In genomic region chr11:62861564-62862192, GRCh38 we compare ENCODE assay signal across 11 cellular contexts. TPM values are rescaled to one million over a fixed set of nuclear protein-coding genes. Genes with fewer than 3 reads are reported as not detected.
A peak's percentile ranks its signal among the peaks of the same experiment; 100 is the strongest.
DNase-seq lines count a peak whose midpoint lies in the region; ATAC-seq, FAIRE-seq and TF ChIP-seq lines count a peak whose summit lies in the region.
"Not testable (repeated sequence)": the region's sequence is repeated elsewhere in the genome, so short reads cannot be mapped to it uniquely, and the experiment has no call there.
"Had no signal": no experiment of that assay in that cellular context is flagged by ENCODE, and none has a peak within 500 bp of the region (broad histone marks: within the 10 kb centered on the region; RNA-seq: fewer than 3 reads in every experiment).

No MANE protein-coding gene starts in this region.

- FAIRE-seq in HepG2 (lab: Jason Lieb, UNC): not testable (repeated sequence)

- RAD21 ChIA-PET in HCT116 (lab: Charles Lee; ENCODE audit: low non-redundant PET in 1 of 2, low total read pairs in 2 of 2, uncharacterized antibody in 2 of 2, unreplicated experiment in 2 of 2): interaction anchor here (0.7 kb wide), 2 partner anchors 106 to 166 kb away, joined by 4 to 5 read pairs; no protein-coding TSS in a partner anchor

- in situ Hi-C loops in HepG2 (cut with HindIII; ENCODE audit: extremely low pct_ligation_motif_present, low pct_unique_long_range_greater_than_20kb): not testable (repeated sequence)

- H3K9me3 Mint-ChIP-seq in activated CD8-positive, alpha-beta T cell treated with anti-CD3 and anti-CD28 coated beads, Interleukin-2, amount 10 ng/mL, durations not matched to agents 7 days and 5 days (ENCODE audit: insufficient read depth): not testable (repeated sequence)

- peaks cover 98% of the 10 kb centered on the region for H3K79me2 ChIP-seq in HCT116 (ENCODE audit: insufficient read depth, low read length)
- peaks cover 96% of the 10 kb centered on the region for H3K79me2 ChIP-seq in SU-DHL-6 (ENCODE audit: insufficient read depth, low read length)
- peaks cover 64% of the 10 kb centered on the region for H3K79me2 ChIP-seq in HepG2 (ENCODE audit: insufficient read depth, low read length)

- not testable (repeated sequence) for TF ChIP-seq CTCF in HCT116 (IDR thresholded peaks at IDR 0.05 in 2 of 3, conservative IDR thresholded peaks at IDR 0.05 in 1 of 3; ENCODE audit: borderline replicate concordance in 1 of 3, insufficient read depth in 1 of 3, low read depth in 2 of 3, low read length in 2 of 3); SU-DHL-6 (IDR thresholded peaks at IDR 0.05; ENCODE audit: insufficient read depth, low read length, poor library complexity, severe bottlenecking); HepG2 (CRISPR knock-in tag; IDR thresholded peaks at IDR 0.05); prostate gland (IDR thresholded peaks at IDR 0.05)

- H3K4me3 Mint-ChIP-seq in activated CD8-positive, alpha-beta T cell treated with anti-CD3 and anti-CD28 coated beads, Interleukin-2, amount 10 ng/mL, durations not matched to agents 7 days and 5 days: not testable (repeated sequence)

- BruUV-seq in HCT116 (replicated peaks; lab: Mats Ljungman, UMichigan); HepG2 (replicated peaks; lab: Mats Ljungman, UMichigan): not testable (repeated sequence)

- intact Hi-C loops in HCT116 (cut with micrococcal nuclease) (loop anchor here (1.0 to 2.0 kb wide), 2 partner anchors 75 to 129 kb away; no protein-coding TSS in a partner anchor), HepG2 (cut with micrococcal nuclease; ENCODE audit: unreplicated experiment) (loop anchor here (1.0 to 5.0 kb wide), 2 partner anchors 75 to 129 kb away; no protein-coding TSS in a partner anchor), prostate gland (cut with DNase I) (loop anchor here (2.0 to 10.0 kb wide), 2 partner anchors 75 to 467 kb away; partner anchors contain the start of gene TMEM179B)

- not testable (repeated sequence) for H3K27me3 Mint-ChIP-seq in activated CD8-positive, alpha-beta T cell treated with anti-CD3 and anti-CD28 coated beads, Interleukin-2, amount 10 ng/mL, durations not matched to agents 7 days and 5 days (ENCODE audit: low read depth)

- H2AFZ ChIP-seq in HCT116 (ENCODE audit: low read depth, low read length, poor library complexity, severe bottlenecking); SU-DHL-6 (ENCODE audit: low read depth, low read length, severe bottlenecking); HepG2 (ENCODE audit: low read length): not testable (repeated sequence)

- H3K4me2 ChIP-seq in BLaER1 (peak overlapping the region; percentile 42), HCT116 (ENCODE audit: low read length) (peak overlapping the region; percentile 42), SU-DHL-6 (ENCODE audit: low read depth, low read length, poor library complexity, severe bottlenecking) (peak overlapping the region; percentile 99), HepG2 (ENCODE audit: low read depth, low read length) (peak overlapping the region; percentile 47; the same call in 1 of the 2 replicates)

- H3K9ac ChIP-seq in BLaER1 (peak overlapping the region; percentile 53), SU-DHL-6 (ENCODE audit: low read length) (peak overlapping the region; percentile 29), endocrine pancreas (ENCODE audit: control insufficient read depth, insufficient read depth, low read length) (peak overlapping the region; percentile 11), HepG2 (ENCODE audit: insufficient read depth, low read depth, low read length) (0 out of 2 replicates have a peak overlapping the region, but pooled peaks have one; percentile 44)
- H3K9ac ChIP-seq in HCT116 (ENCODE audit: low read length): not testable (repeated sequence)

- H3K4me3 ChIP-seq in BLaER1; HCT116 (replicated peaks in 1 of 2; ENCODE audit: low read depth in 1 of 2, low read length in 2 of 2); SU-DHL-6 (ENCODE audit: insufficient read depth, low read length, poor library complexity, severe bottlenecking); endocrine pancreas (ENCODE audit: control insufficient read depth, insufficient read depth, low read length); HepG2 (replicated peaks in 1 of 3; ENCODE audit: insufficient read depth in 1 of 3, low read depth in 2 of 3, low read length in 3 of 3); prostate gland: not testable (repeated sequence)

- ATAC-seq in HCT116; activated CD8-positive, alpha-beta T cell treated with anti-CD3 and anti-CD28 coated beads, Interleukin-2, amount 10 ng/mL, durations not matched to agents 7 days and 5 days; HepG2: not testable (repeated sequence)

- peaks cover 52% of the 10 kb centered on the region for H3K4me1 ChIP-seq in BLaER1
- peaks cover 25 to 34% of the 10 kb centered on the region in 2 experiments for H3K4me1 ChIP-seq in HCT116 (ENCODE audit: control insufficient read depth in 1 of 2, insufficient read depth in 2 of 2, low read length in 2 of 2)
- not testable (repeated sequence) for H3K4me1 ChIP-seq in endocrine pancreas (ENCODE audit: control insufficient read depth, insufficient read depth, low read length)
- H3K4me1 ChIP-seq in HepG2 (ENCODE audit: insufficient read depth, low read length): peaks cover 67% of the 10 kb centered on the region
- H3K4me1 ChIP-seq in prostate gland (replicated peaks): peaks cover 16% of the 10 kb centered on the region

- H3K9me3 ChIP-seq in BLaER1; HCT116 (ENCODE audit: control insufficient read depth in 1 of 2, insufficient read depth in 1 of 2, low read depth in 1 of 2, low read length in 2 of 2); SU-DHL-6 (ENCODE audit: insufficient read depth, low read length); endocrine pancreas (ENCODE audit: control insufficient read depth, low read length); HepG2 (ENCODE audit: low read length); prostate gland: not testable (repeated sequence)

- peak overlapping the region; percentile 60 for H3K27ac Mint-ChIP-seq in activated CD8-positive, alpha-beta T cell treated with anti-CD3 and anti-CD28 coated beads, Interleukin-2, amount 10 ng/mL, durations not matched to agents 7 days and 5 days

- H3K27me3 ChIP-seq in BLaER1; HCT116 (ENCODE audit: insufficient read depth, low read length); SU-DHL-6 (ENCODE audit: low read length); endocrine pancreas (ENCODE audit: control insufficient read depth, insufficient read depth, low read length); HepG2 (ENCODE audit: control insufficient read depth in 1 of 2, insufficient read depth in 2 of 2, low read length in 2 of 2); prostate gland (replicated peaks; ENCODE audit: insufficient read depth): not testable (repeated sequence)

- not testable (repeated sequence) for TF ChIP-seq RAD21 in HCT116 (IDR thresholded peaks at IDR 0.05; ENCODE audit: low read depth); HepG2 (CRISPR knock-in tag; IDR thresholded peaks at IDR 0.05)

- H3K9me2 ChIP-seq in HCT116 (ENCODE audit: insufficient read depth); SU-DHL-6 (replicated peaks; ENCODE audit: insufficient read depth, low read length): not testable (repeated sequence)

- 94% methylated on average over 16 of the region's 16 CpGs for WGBS in HepG2 (ENCODE audit: low lambda C conversion rate)
- 91% methylated on average over 16 of the region's 16 CpGs for WGBS in prostate gland

- POLR2A ChIA-PET in HCT116 (lab: Charles Lee): interaction anchor here (0.7 to 4.9 kb wide), 7 partner anchors 8 to 197 kb away, joined by 3 to 49 read pairs (median 5); partner anchors contain the start of genes C11orf98, STX5, TEX54 and WDR74
- POLR2A ChIA-PET in activated CD8-positive, alpha-beta T cell treated with anti-CD3 and anti-CD28 coated beads, Interleukin-2, amount 10 ng/mL, durations not matched to agents 7 days and 5 days (lab: Charles Lee): interaction anchor here (0.7 to 5.9 kb wide), 6 partner anchors 10 to 75 kb away, joined by 3 to 68 read pairs (median 4); partner anchors contain the start of genes SLC3A2, TMEM179B and WDR74
- POLR2A ChIA-PET in HepG2 (lab: Yijun Ruan, JAX): interaction anchor here (0.9 to 2.4 kb wide), 11 partner anchors 10 to 197 kb away, joined by 3 to 39 read pairs (median 5); partner anchors contain the start of genes C11orf98, CSKMT, LBHD1 and SLC3A2

- H3K27ac ChIP-seq in BLaER1: peak overlapping the region; percentile 20
- peak overlapping the region; percentile 44 for H3K27ac ChIP-seq in HCT116 (ENCODE audit: low read depth, low read length)
- peak overlapping the region; percentile 73 for H3K27ac ChIP-seq in SU-DHL-6 (ENCODE audit: low read depth, low read length)
- H3K27ac ChIP-seq in HepG2 (ENCODE audit: extremely low read length, insufficient read depth, low read length): peak overlapping the region; percentile 59
- H3K27ac ChIP-seq in prostate gland: peak overlapping the region; percentile 59 to 75

- TF ChIP-seq EP300 in HepG2 (IDR thresholded peaks at IDR 0.05; ENCODE audit: low read depth in 2 of 2, low read length in 2 of 2); HepG2 (CRISPR knock-in tag; IDR thresholded peaks at IDR 0.05; ENCODE audit: borderline replicate concordance): not testable (repeated sequence)

- CTCF ChIA-PET in HCT116 (lab: Charles Lee) (interaction anchor here (0.7 to 1.6 kb wide), 5 partner anchors 11 to 134 kb away, joined by 3 to 8 read pairs (median 5); partner anchors contain the start of genes HNRNPUL2 and TTC9C), HepG2 (lab: Yijun Ruan, JAX; ENCODE audit: low intra/inter-chr PET ratio, low total read pairs) (interaction anchor here (3.0 kb wide), 1 partner anchor 75 kb away, joined by 25 read pairs; the partner anchor contains the start of gene TMEM179B)
- CTCF ChIA-PET in activated CD8-positive, alpha-beta T cell treated with anti-CD3 and anti-CD28 coated beads, Interleukin-2, amount 10 ng/mL, durations not matched to agents 7 days and 5 days (lab: Charles Lee): interaction anchor here (0.7 to 5.0 kb wide), 13 partner anchors 13 to 437 kb away, joined by 3 to 80 read pairs (median 4); partner anchors contain the start of genes HNRNPUL2, NXF1, POLR2G and SLC3A2

- H3K36me3 Mint-ChIP-seq in activated CD8-positive, alpha-beta T cell treated with anti-CD3 and anti-CD28 coated beads, Interleukin-2, amount 10 ng/mL, durations not matched to agents 7 days and 5 days (ENCODE audit: low read depth): not testable (repeated sequence)

- TF ChIP-seq POLR2A in HCT116 (IDR thresholded peaks at IDR 0.05; ENCODE audit: borderline replicate concordance, extremely low read depth, insufficient read depth, insufficient read length); HepG2 (IDR thresholded peaks at IDR 0.05; ENCODE audit: insufficient read depth in 1 of 2, low read depth in 2 of 2, low read length in 2 of 2); prostate gland (IDR thresholded peaks at IDR 0.05): not testable (repeated sequence)

- H3K4me1 Mint-ChIP-seq in activated CD8-positive, alpha-beta T cell treated with anti-CD3 and anti-CD28 coated beads, Interleukin-2, amount 10 ng/mL, durations not matched to agents 7 days and 5 days (ENCODE audit: low read depth): peaks cover 57% of the 10 kb centered on the region

- not testable (repeated sequence) for DNase-seq in HCT116 (ENCODE audit: low read depth, low spot score); activated CD8-positive, alpha-beta T cell treated with anti-CD3 and anti-CD28 coated beads, Interleukin-2, amount 10 ng/mL, durations not matched to agents 7 days and 5 days; HepG2 (ENCODE audit: low spot score); prostate gland (ENCODE audit: low spot score)
- peak; percentile 51 for DNase-seq in NCI-H2171 treated with DMSO at 0.1 percent for 48 hours (lab: John Stamatoyannopoulos, UW)

- H3K36me3 ChIP-seq in BLaER1 (peaks cover 33% of the 10 kb centered on the region; the same call in 1 of the 2 replicates), HCT116 (ENCODE audit: control insufficient read depth in 1 of 2, insufficient read depth in 2 of 2, low read length in 2 of 2) (peaks cover 0 to 21% of the 10 kb centered on the region in 2 experiments; a peak in 3 of 4 replicates), HepG2 (replicated peaks in 1 of 2; ENCODE audit: control insufficient read depth in 1 of 2, insufficient read depth in 2 of 2, low read length in 2 of 2) (peaks cover 4 to 10% of the 10 kb centered on the region in 2 experiments; a peak in 3 of 5 replicates)
- not testable (repeated sequence) for H3K36me3 ChIP-seq in SU-DHL-6 (ENCODE audit: low read length); endocrine pancreas (ENCODE audit: control insufficient read depth, insufficient read depth, low read length); prostate gland

- peaks cover 32% of the 10 kb centered on the region for H4K20me1 ChIP-seq in BLaER1
- not testable (repeated sequence) for H4K20me1 ChIP-seq in HCT116 (ENCODE audit: insufficient read depth); SU-DHL-6 (ENCODE audit: low read depth, low read length); HepG2 (ENCODE audit: insufficient read depth, low read length)

- H3F3A ChIP-seq in SU-DHL-6 (ENCODE audit: insufficient read depth): peaks cover 26% of the 10 kb centered on the region

RNA-seq across cellular contexts. Expression of gene SLC3A2, which starts 19.0 kb away (rescaled TPM):
- total RNA-seq in HCT116 (2021; ENCODE audit: unreplicated experiment) (418 TPM), HepG2 (2016; rRNA removed; fragmentation: Illumina TruSeq; extraction: Trizol) (94.8 and 213 TPM in 2 replicates), prostate gland (100 to 1,000 TPM; 158 to 235 TPM)
- 519 and 571 TPM in 2 replicates for polyA plus RNA-seq in HCT116 (2012)
- 100 to 1,000 TPM; 190 to 202 TPM for total RNA-seq in activated CD8-positive, alpha-beta T cell treated with anti-CD3 and anti-CD28 coated beads, Interleukin-2, amount 10 ng/mL, durations not matched to agents 7 days and 5 days
- 38.0 and 39.9 TPM in 2 replicates for total RNA-seq in HepG2 (2016; cell fraction: cytosol; rRNA removed; fragmentation: Illumina TruSeq; extraction: Trizol; ENCODE audit: low read depth)
- 86.4 and 215 TPM in 2 replicates for total RNA-seq in HepG2 (2016; cell fraction: insoluble cytoplasmic fraction; rRNA removed; fragmentation: Illumina TruSeq; extraction: Trizol)
- 38.3 and 41.7 TPM in 2 replicates for total RNA-seq in HepG2 (2016; cell fraction: membrane; rRNA removed; fragmentation: Illumina TruSeq; extraction: Trizol)
- total RNA-seq in HepG2 (2016; cell fraction: nucleus; rRNA removed; fragmentation: Illumina TruSeq; extraction: Trizol): 205 and 227 TPM in 2 replicates
- 225 and 226 TPM in 2 replicates for polyA plus RNA-seq in HepG2 (2011; rRNA removed)
- 197 and 232 TPM in 2 replicates for polyA plus RNA-seq in HepG2 (2011; cell fraction: cytosol; rRNA removed)
- polyA plus RNA-seq in HepG2 (2011; cell fraction: nucleus; rRNA removed): 387 TPM in 2 replicates
- polyA plus RNA-seq in HepG2 (2012): 155 and 209 TPM in 2 replicates
- polyA plus RNA-seq in HepG2 (2016; cell fraction: cytosol; fragmentation: Illumina TruSeq; extraction: Trizol; ENCODE audit: low read depth): 14.6 and 16.2 TPM in 2 replicates
- polyA plus RNA-seq in HepG2 (2016; cell fraction: insoluble cytoplasmic fraction; fragmentation: Illumina TruSeq; extraction: Trizol; ENCODE audit: low read depth): 86.8 and 89.1 TPM in 2 replicates
- polyA plus RNA-seq in HepG2 (2016; cell fraction: membrane; fragmentation: Illumina TruSeq; extraction: Trizol; ENCODE audit: low read depth): 14.4 and 19.1 TPM in 2 replicates
- polyA plus RNA-seq in HepG2 (2016; cell fraction: nucleus; fragmentation: Illumina TruSeq; extraction: Trizol; ENCODE audit: insufficient read depth, low read depth): 322 and 351 TPM in 2 replicates
- polyA minus RNA-seq in HepG2 (2011; rRNA and poly(A)+ RNA removed; ENCODE audit: low replicate concordance): 232 and 734 TPM in 2 replicates
- 189 and 204 TPM in 2 replicates for polyA minus RNA-seq in HepG2 (2011; cell fraction: cytosol; rRNA and poly(A)+ RNA removed)
- polyA minus RNA-seq in HepG2 (2011; cell fraction: nucleus; rRNA and poly(A)+ RNA removed): 166 and 194 TPM in 2 replicates

RNA-seq across cellular contexts. Expression of gene WDR74, which starts 22.3 kb away (rescaled TPM):
- total RNA-seq in HCT116 (2021; ENCODE audit: unreplicated experiment) (111 TPM), HepG2 (2016; rRNA removed; fragmentation: Illumina TruSeq; extraction: Trizol) (68.4 and 83.3 TPM in 2 replicates), prostate gland (10 to 100 TPM; 44.5 to 46.1 TPM)
- polyA plus RNA-seq in HCT116 (2012): 113 and 122 TPM in 2 replicates
- 10 to 100 TPM; 66.0 to 66.9 TPM for total RNA-seq in activated CD8-positive, alpha-beta T cell treated with anti-CD3 and anti-CD28 coated beads, Interleukin-2, amount 10 ng/mL, durations not matched to agents 7 days and 5 days
- total RNA-seq in HepG2 (2016; cell fraction: cytosol; rRNA removed; fragmentation: Illumina TruSeq; extraction: Trizol; ENCODE audit: low read depth): 73.1 and 74.3 TPM in 2 replicates
- total RNA-seq in HepG2 (2016; cell fraction: insoluble cytoplasmic fraction; rRNA removed; fragmentation: Illumina TruSeq; extraction: Trizol): 64.4 and 81.2 TPM in 2 replicates
- 35.8 and 38.0 TPM in 2 replicates for total RNA-seq in HepG2 (2016; cell fraction: membrane; rRNA removed; fragmentation: Illumina TruSeq; extraction: Trizol)
- total RNA-seq in HepG2 (2016; cell fraction: nucleus; rRNA removed; fragmentation: Illumina TruSeq; extraction: Trizol): 65.9 and 69.3 TPM in 2 replicates
- polyA plus RNA-seq in HepG2 (2011; rRNA removed): 77.0 and 84.6 TPM in 2 replicates
- 65.2 and 92.4 TPM in 2 replicates for polyA plus RNA-seq in HepG2 (2011; cell fraction: cytosol; rRNA removed)
- 200 and 217 TPM in 2 replicates for polyA plus RNA-seq in HepG2 (2011; cell fraction: nucleus; rRNA removed)
- 46.6 and 65.2 TPM in 2 replicates for polyA plus RNA-seq in HepG2 (2012)
- polyA plus RNA-seq in HepG2 (2016; cell fraction: cytosol; fragmentation: Illumina TruSeq; extraction: Trizol; ENCODE audit: low read depth): 14.6 and 16.3 TPM in 2 replicates
- 58.9 and 67.1 TPM in 2 replicates for polyA plus RNA-seq in HepG2 (2016; cell fraction: insoluble cytoplasmic fraction; fragmentation: Illumina TruSeq; extraction: Trizol; ENCODE audit: low read depth)
- 19.3 and 20.8 TPM in 2 replicates for polyA plus RNA-seq in HepG2 (2016; cell fraction: membrane; fragmentation: Illumina TruSeq; extraction: Trizol; ENCODE audit: low read depth)
- 134 and 146 TPM in 2 replicates for polyA plus RNA-seq in HepG2 (2016; cell fraction: nucleus; fragmentation: Illumina TruSeq; extraction: Trizol; ENCODE audit: insufficient read depth, low read depth)
- polyA minus RNA-seq in HepG2 (2011; rRNA and poly(A)+ RNA removed; ENCODE audit: low replicate concordance): 110 and 251 TPM in 2 replicates
- polyA minus RNA-seq in HepG2 (2011; cell fraction: cytosol; rRNA and poly(A)+ RNA removed): 31.0 and 38.8 TPM in 2 replicates
- 217 and 271 TPM in 2 replicates for polyA minus RNA-seq in HepG2 (2011; cell fraction: nucleus; rRNA and poly(A)+ RNA removed)

RNA-seq across cellular contexts. Expression of gene TEX54, which starts 29.0 kb away (rescaled TPM):
- not detected for total RNA-seq in HCT116 (2021; ENCODE audit: unreplicated experiment)
- 0.22 and 0.64 TPM in 2 replicates for polyA plus RNA-seq in HCT116 (2012)
- not detected for total RNA-seq in activated CD8-positive, alpha-beta T cell treated with anti-CD3 and anti-CD28 coated beads, Interleukin-2, amount 10 ng/mL, durations not matched to agents 7 days and 5 days
- total RNA-seq in HepG2 (2016; rRNA removed; fragmentation: Illumina TruSeq; extraction: Trizol): not detected in 2 replicates
- total RNA-seq in HepG2 (2016; cell fraction: cytosol; rRNA removed; fragmentation: Illumina TruSeq; extraction: Trizol; ENCODE audit: low read depth): not detected in 2 replicates
- total RNA-seq in HepG2 (2016; cell fraction: insoluble cytoplasmic fraction; rRNA removed; fragmentation: Illumina TruSeq; extraction: Trizol): not detected in 2 replicates
- total RNA-seq in HepG2 (2016; cell fraction: membrane; rRNA removed; fragmentation: Illumina TruSeq; extraction: Trizol): not detected in 2 replicates
- not detected in 2 replicates for total RNA-seq in HepG2 (2016; cell fraction: nucleus; rRNA removed; fragmentation: Illumina TruSeq; extraction: Trizol)
- not detected in 2 replicates for polyA plus RNA-seq in HepG2 (2011; rRNA removed)
- not detected in 2 replicates for polyA plus RNA-seq in HepG2 (2011; cell fraction: cytosol; rRNA removed)
- polyA plus RNA-seq in HepG2 (2011; cell fraction: nucleus; rRNA removed): not detected in 2 replicates
- polyA plus RNA-seq in HepG2 (2012): 0.55 TPM in 1 of 2 replicates, not detected in the other
- not detected in 2 replicates for polyA plus RNA-seq in HepG2 (2016; cell fraction: cytosol; fragmentation: Illumina TruSeq; extraction: Trizol; ENCODE audit: low read depth)
- polyA plus RNA-seq in HepG2 (2016; cell fraction: insoluble cytoplasmic fraction; fragmentation: Illumina TruSeq; extraction: Trizol; ENCODE audit: low read depth): not detected in 2 replicates
- polyA plus RNA-seq in HepG2 (2016; cell fraction: membrane; fragmentation: Illumina TruSeq; extraction: Trizol; ENCODE audit: low read depth): not detected in 2 replicates
- polyA plus RNA-seq in HepG2 (2016; cell fraction: nucleus; fragmentation: Illumina TruSeq; extraction: Trizol; ENCODE audit: insufficient read depth, low read depth): not detected in 2 replicates
- polyA minus RNA-seq in HepG2 (2011; rRNA and poly(A)+ RNA removed; ENCODE audit: low replicate concordance): not detected in 2 replicates
- polyA minus RNA-seq in HepG2 (2011; cell fraction: cytosol; rRNA and poly(A)+ RNA removed): not detected in 2 replicates
- not detected in 2 replicates for polyA minus RNA-seq in HepG2 (2011; cell fraction: nucleus; rRNA and poly(A)+ RNA removed)
- not detected for total RNA-seq in prostate gland
- total RNA-seq: Calu3; CD4-positive, CD25-positive, alpha-beta regulatory T cell; Peyer's patch had no signal

RNA-seq across cellular contexts. Expression of gene STX5, which starts 29.8 kb away (rescaled TPM):
- total RNA-seq in HCT116 (2021; ENCODE audit: unreplicated experiment): 29.5 TPM
- 38.0 and 43.6 TPM in 2 replicates for polyA plus RNA-seq in HCT116 (2012)
- 10 to 100 TPM; 30.4 to 32.7 TPM for total RNA-seq in activated CD8-positive, alpha-beta T cell treated with anti-CD3 and anti-CD28 coated beads, Interleukin-2, amount 10 ng/mL, durations not matched to agents 7 days and 5 days
- total RNA-seq in HepG2 (2016; rRNA removed; fragmentation: Illumina TruSeq; extraction: Trizol): 26.9 and 29.2 TPM in 2 replicates
- total RNA-seq in HepG2 (2016; cell fraction: cytosol; rRNA removed; fragmentation: Illumina TruSeq; extraction: Trizol; ENCODE audit: low read depth): 11.5 and 13.1 TPM in 2 replicates
- 28.7 and 31.4 TPM in 2 replicates for total RNA-seq in HepG2 (2016; cell fraction: insoluble cytoplasmic fraction; rRNA removed; fragmentation: Illumina TruSeq; extraction: Trizol)
- 21.4 and 25.5 TPM in 2 replicates for total RNA-seq in HepG2 (2016; cell fraction: membrane; rRNA removed; fragmentation: Illumina TruSeq; extraction: Trizol)
- total RNA-seq in HepG2 (2016; cell fraction: nucleus; rRNA removed; fragmentation: Illumina TruSeq; extraction: Trizol): 19.8 and 21.0 TPM in 2 replicates
- polyA plus RNA-seq in HepG2 (2011; rRNA removed): 30.0 and 36.6 TPM in 2 replicates
- 40.4 and 44.3 TPM in 2 replicates for polyA plus RNA-seq in HepG2 (2011; cell fraction: cytosol; rRNA removed)
- polyA plus RNA-seq in HepG2 (2011; cell fraction: nucleus; rRNA removed): 58.1 and 64.7 TPM in 2 replicates
- polyA plus RNA-seq in HepG2 (2012): 34.4 and 38.4 TPM in 2 replicates
- polyA plus RNA-seq in HepG2 (2016; cell fraction: cytosol; fragmentation: Illumina TruSeq; extraction: Trizol; ENCODE audit: low read depth): 16.7 and 21.3 TPM in 2 replicates
- 46.7 and 47.9 TPM in 2 replicates for polyA plus RNA-seq in HepG2 (2016; cell fraction: insoluble cytoplasmic fraction; fragmentation: Illumina TruSeq; extraction: Trizol; ENCODE audit: low read depth)
- 24.0 and 30.0 TPM in 2 replicates for polyA plus RNA-seq in HepG2 (2016; cell fraction: membrane; fragmentation: Illumina TruSeq; extraction: Trizol; ENCODE audit: low read depth)
- 28.2 and 33.5 TPM in 2 replicates for polyA plus RNA-seq in HepG2 (2016; cell fraction: nucleus; fragmentation: Illumina TruSeq; extraction: Trizol; ENCODE audit: insufficient read depth, low read depth)
- polyA minus RNA-seq in HepG2 (2011; rRNA and poly(A)+ RNA removed; ENCODE audit: low replicate concordance): 75.1 and 110 TPM in 2 replicates
- 15.7 and 21.4 TPM in 2 replicates for polyA minus RNA-seq in HepG2 (2011; cell fraction: cytosol; rRNA and poly(A)+ RNA removed)
- 39.8 and 49.6 TPM in 2 replicates for polyA minus RNA-seq in HepG2 (2011; cell fraction: nucleus; rRNA and poly(A)+ RNA removed)
- 10 to 100 TPM; 34.5 to 57.5 TPM for total RNA-seq in prostate gland

RNA-seq across cellular contexts. Expression of gene NXF1, which starts 56.4 kb away (rescaled TPM):
- total RNA-seq in HCT116 (2021; ENCODE audit: unreplicated experiment): 55.5 TPM
- polyA plus RNA-seq in HCT116 (2012): 49.2 and 53.3 TPM in 2 replicates
- 100 to 1,000 TPM; 110 to 111 TPM for total RNA-seq in activated CD8-positive, alpha-beta T cell treated with anti-CD3 and anti-CD28 coated beads, Interleukin-2, amount 10 ng/mL, durations not matched to agents 7 days and 5 days
- 26.2 and 30.9 TPM in 2 replicates for total RNA-seq in HepG2 (2016; rRNA removed; fragmentation: Illumina TruSeq; extraction: Trizol)
- total RNA-seq in HepG2 (2016; cell fraction: cytosol; rRNA removed; fragmentation: Illumina TruSeq; extraction: Trizol; ENCODE audit: low read depth): 6.3 and 6.4 TPM in 2 replicates
- total RNA-seq in HepG2 (2016; cell fraction: insoluble cytoplasmic fraction; rRNA removed; fragmentation: Illumina TruSeq; extraction: Trizol): 26.3 and 28.4 TPM in 2 replicates
- 7.6 and 10.4 TPM in 2 replicates for total RNA-seq in HepG2 (2016; cell fraction: membrane; rRNA removed; fragmentation: Illumina TruSeq; extraction: Trizol)
- 34.7 and 37.1 TPM in 2 replicates for total RNA-seq in HepG2 (2016; cell fraction: nucleus; rRNA removed; fragmentation: Illumina TruSeq; extraction: Trizol)
- 30.4 and 39.7 TPM in 2 replicates for polyA plus RNA-seq in HepG2 (2011; rRNA removed)
- polyA plus RNA-seq in HepG2 (2011; cell fraction: cytosol; rRNA removed): 18.7 and 20.6 TPM in 2 replicates
- 353 and 401 TPM in 2 replicates for polyA plus RNA-seq in HepG2 (2011; cell fraction: nucleus; rRNA removed)
- polyA plus RNA-seq in HepG2 (2012): 36.2 and 63.4 TPM in 2 replicates
- 5.1 and 5.2 TPM in 2 replicates for polyA plus RNA-seq in HepG2 (2016; cell fraction: cytosol; fragmentation: Illumina TruSeq; extraction: Trizol; ENCODE audit: low read depth)
- 49.2 and 51.6 TPM in 2 replicates for polyA plus RNA-seq in HepG2 (2016; cell fraction: insoluble cytoplasmic fraction; fragmentation: Illumina TruSeq; extraction: Trizol; ENCODE audit: low read depth)
- 10.3 and 10.6 TPM in 2 replicates for polyA plus RNA-seq in HepG2 (2016; cell fraction: membrane; fragmentation: Illumina TruSeq; extraction: Trizol; ENCODE audit: low read depth)
- 134 and 143 TPM in 2 replicates for polyA plus RNA-seq in HepG2 (2016; cell fraction: nucleus; fragmentation: Illumina TruSeq; extraction: Trizol; ENCODE audit: insufficient read depth, low read depth)
- 24.4 and 74.3 TPM in 2 replicates for polyA minus RNA-seq in HepG2 (2011; rRNA and poly(A)+ RNA removed; ENCODE audit: low replicate concordance)
- 11.6 and 13.2 TPM in 2 replicates for polyA minus RNA-seq in HepG2 (2011; cell fraction: cytosol; rRNA and poly(A)+ RNA removed)
- polyA minus RNA-seq in HepG2 (2011; cell fraction: nucleus; rRNA and poly(A)+ RNA removed): 56.4 and 77.8 TPM in 2 replicates
- total RNA-seq in prostate gland: 10 to 100 TPM; 75.6 to 98.2 TPM

Comparison
In these comparisons a context has a peak if more than half of its experiments do, and no peak if none do; other contexts are left out.
1. H3K27ac ChIP-seq: peak in every context shown above with its lines; median percentile 73 in SU-DHL-6; 67 in prostate gland; 59 in HepG2; 44 in HCT116; 20 in BLaER1.
2. H3K4me2 ChIP-seq: peak in every context shown above with its lines; median percentile 99 in SU-DHL-6; 47 in HepG2; 42 in BLaER1; 42 in HCT116.